Comparison of ENCODE assay signal across 11 cellular contexts in genomic region chr11:68028802-68029475, GRCh38. TPM values are rescaled to one million over a fixed set of nuclear protein-coding genes. Genes with fewer than 3 reads are reported as not detected.
DNase-seq lines count a peak whose midpoint lies in the region; ATAC-seq and TF ChIP-seq lines count a peak whose summit lies in the region.
"Had no signal": no experiment of that assay in that cellular context is flagged by ENCODE, and none has a peak within 500 bp of the region (broad histone marks: within the 10 kb centered on the region; RNA-seq: fewer than 3 reads in every experiment).

No MANE protein-coding gene starts in this region.

- no peak for TF ChIP-seq CTCF in PC-3 (conservative IDR thresholded peaks at IDR 0.05; ENCODE audit: low read depth, low read length)
- TF ChIP-seq CTCF in endodermal cell (conservative IDR thresholded peaks at IDR 0.05): no peak

- H3K4me2 ChIP-seq in PC-3 (ENCODE audit: low read length): peak overlapping the region; percentile 96
- H3K4me2 ChIP-seq in skeletal muscle satellite cell (ENCODE audit: low read length): peak overlapping the region; percentile 94

- H3K9me2 ChIP-seq in PC-3 (replicated peaks; ENCODE audit: low read length): no peaks in the 10 kb centered on the region

- H3K27me3 ChIP-seq in PC-3 (ENCODE audit: low read length): no peaks in the 10 kb centered on the region
- no peaks in the 10 kb centered on the region for H3K27me3 ChIP-seq in endodermal cell (ENCODE audit: control insufficient read depth, insufficient read depth, low read length, poor library complexity, severe bottlenecking)
- H3K27me3 ChIP-seq in skeletal muscle satellite cell (ENCODE audit: control insufficient read depth, insufficient read depth, low read length): no peaks in the 10 kb centered on the region
- H3K27me3 ChIP-seq: left lung had no signal

- 92 to 99% methylated on average over 10 to 12 of the region's 12 CpGs for WGBS in endodermal cell (ENCODE audit: insufficient coverage in 1 of 2, insufficient read length in 1 of 2), 2 experiments

- H2AFZ ChIP-seq in PC-3 (ENCODE audit: low read length): no peak overlapping the region

- POLR2A ChIA-PET in PC-3 (lab: Charles Lee; ENCODE audit: unreplicated experiment): interaction anchor here (0.6 kb wide), 1 partner anchor 229 kb away, joined by 10 read pairs; no protein-coding TSS in a partner anchor

- H3K36me3 Mint-ChIP-seq in activated CD8-positive, alpha-beta memory T cell treated with anti-CD3 and anti-CD28 coated beads, Interleukin-2, amount 10 ng/mL, durations not matched to agents 7 days and 5 days: peaks cover 2% of the 10 kb centered on the region
- peaks cover 24% of the 10 kb centered on the region for H3K36me3 Mint-ChIP-seq in endodermal cell (ENCODE audit: low read depth)

- no peaks in the 10 kb centered on the region for H3K9me3 ChIP-seq in PC-3 (ENCODE audit: low read length)
- peaks cover 7% of the 10 kb centered on the region for H3K9me3 ChIP-seq in endodermal cell (ENCODE audit: control insufficient read depth, low read length)
- H3K9me3 ChIP-seq in skeletal muscle satellite cell (replicated peaks; ENCODE audit: low read length): no peaks in the 10 kb centered on the region
- H3K9me3 ChIP-seq: left lung had no signal

- no peaks in the 10 kb centered on the region for H4K20me1 ChIP-seq in PC-3 (ENCODE audit: low read length)

- intact Hi-C loops in PC-3 (cut with micrococcal nuclease): no loop called here

- no peak for DNase-seq in activated CD8-positive, alpha-beta memory T cell treated with anti-CD3 and anti-CD28 coated beads, Interleukin-2, amount 10 ng/mL, durations not matched to agents 7 days and 5 days
- DNase-seq in activated CD8-positive, alpha-beta memory T cell treated with anti-CD3 and anti-CD28 coated beads for 24 hours: no peak
- peak; percentile 73 for DNase-seq in PC-3
- no peak for DNase-seq in endodermal cell
- no peak for DNase-seq in GOT3 (lab: John Stamatoyannopoulos, UW)
- no peak for DNase-seq in dermis blood vessel endothelial cell
- DNase-seq: left lung; NCI-H2081; stimulated activated CD4-positive, alpha-beta T cell treated with anti-CD3 and anti-CD28 coated beads, Interleukin-2, amount 100 ng/mL, for 48 hours had no signal

- H3K4me3 ChIP-seq in PC-3 (ENCODE audit: low read length) (peak overlapping the region; percentile 91), endodermal cell (ENCODE audit: low read length) (peak overlapping the region; percentile 98), skeletal muscle satellite cell (ENCODE audit: low read length) (peak overlapping the region; percentile 77)

- H3K4me1 ChIP-seq in PC-3 (ENCODE audit: insufficient read depth, low read length): peaks cover 44% of the 10 kb centered on the region
- no peaks in the 10 kb centered on the region for H3K4me1 ChIP-seq in endodermal cell (ENCODE audit: control insufficient read depth, insufficient read depth, low read length)
- peaks cover 52% of the 10 kb centered on the region for H3K4me1 ChIP-seq in skeletal muscle satellite cell (ENCODE audit: control insufficient read depth, insufficient read depth, low read length)

- H3K9ac ChIP-seq in PC-3 (ENCODE audit: low read length): peak overlapping the region; percentile 96
- H3K9ac ChIP-seq in endodermal cell (ENCODE audit: extremely low read depth, low read length, poor library complexity, severe bottlenecking): no peak overlapping the region
- peak overlapping the region; percentile 80 for H3K9ac ChIP-seq in skeletal muscle satellite cell (ENCODE audit: low read depth, low read length)

- peak overlapping the region; percentile 58 for H3K27ac Mint-ChIP-seq in activated CD8-positive, alpha-beta memory T cell treated with anti-CD3 and anti-CD28 coated beads, Interleukin-2, amount 10 ng/mL, durations not matched to agents 7 days and 5 days
- H3K27ac Mint-ChIP-seq in endodermal cell: no peak overlapping the region

- H3F3A ChIP-seq in PC-3 (ENCODE audit: low read length, unreplicated experiment): peaks cover 8% of the 10 kb centered on the region

- peak overlapping the region; percentile 95 for H3K27ac ChIP-seq in PC-3 (ENCODE audit: low read length)
- no peak overlapping the region for H3K27ac ChIP-seq in endodermal cell (ENCODE audit: low read depth, low read length)
- H3K27ac ChIP-seq: left lung had no signal

- peaks cover 2% of the 10 kb centered on the region for H3K27me3 Mint-ChIP-seq in activated CD8-positive, alpha-beta memory T cell treated with anti-CD3 and anti-CD28 coated beads, Interleukin-2, amount 10 ng/mL, durations not matched to agents 7 days and 5 days
- no peaks in the 10 kb centered on the region for H3K27me3 Mint-ChIP-seq in endodermal cell (ENCODE audit: insufficient read depth)

- CTCF ChIA-PET in activated CD8-positive, alpha-beta memory T cell treated with anti-CD3 and anti-CD28 coated beads, Interleukin-2, amount 10 ng/mL, durations not matched to agents 7 days and 5 days (lab: Charles Lee): no interaction called here
- CTCF ChIA-PET in PC-3 (lab: Charles Lee): no interaction called here

- H3K9me3 Mint-ChIP-seq in activated CD8-positive, alpha-beta memory T cell treated with anti-CD3 and anti-CD28 coated beads, Interleukin-2, amount 10 ng/mL, durations not matched to agents 7 days and 5 days (ENCODE audit: low read depth): no peaks in the 10 kb centered on the region
- H3K9me3 Mint-ChIP-seq in endodermal cell: peaks cover 16% of the 10 kb centered on the region

- peaks cover 26% of the 10 kb centered on the region for H3K4me1 Mint-ChIP-seq in activated CD8-positive, alpha-beta memory T cell treated with anti-CD3 and anti-CD28 coated beads, Interleukin-2, amount 10 ng/mL, durations not matched to agents 7 days and 5 days
- peaks cover 4% of the 10 kb centered on the region for H3K4me1 Mint-ChIP-seq in endodermal cell

- no TSS peak for BruUV-seq in PC-3 (replicated peaks; lab: Mats Ljungman, UMichigan)

- peak overlapping the region; percentile 98 for H3K4me3 Mint-ChIP-seq in activated CD8-positive, alpha-beta memory T cell treated with anti-CD3 and anti-CD28 coated beads, Interleukin-2, amount 10 ng/mL, durations not matched to agents 7 days and 5 days
- peak overlapping the region; percentile 84 for H3K4me3 Mint-ChIP-seq in endodermal cell

- no peak for ATAC-seq in activated CD8-positive, alpha-beta memory T cell treated with anti-CD3 and anti-CD28 coated beads, Interleukin-2, amount 10 ng/mL, durations not matched to agents 7 days and 5 days
- ATAC-seq in PC-3 (peak; percentile 1; the same call in 1 of the 2 replicates), GM19351 (IDR thresholded peaks at IDR 0.05; ENCODE audit: unreplicated experiment) (no peak)
- ATAC-seq: left lung had no signal

- peaks cover 46% of the 10 kb centered on the region for H3K79me2 ChIP-seq in PC-3 (ENCODE audit: low read length)

- H3K36me3 ChIP-seq in PC-3 (ENCODE audit: low read depth, low read length): peaks cover 12% of the 10 kb centered on the region; the same call in 1 of the 2 replicates
- peaks cover 20% of the 10 kb centered on the region for H3K36me3 ChIP-seq in endodermal cell (ENCODE audit: control insufficient read depth, insufficient read depth, low read length)
- H3K36me3 ChIP-seq in skeletal muscle satellite cell (ENCODE audit: insufficient read depth, low read length): peaks cover 40% of the 10 kb centered on the region

RNA-seq across cellular contexts. Expression of gene NDUFS8, which starts 1.5 kb away (rescaled TPM):
- total RNA-seq in activated CD8-positive, alpha-beta memory T cell treated with anti-CD3 and anti-CD28 coated beads, Interleukin-2, amount 10 ng/mL, durations not matched to agents 7 days and 5 days: 100 to 1,000 TPM; 161 TPM
- total RNA-seq in PC-3 (2014; rRNA removed) (560 and 576 TPM in 2 replicates), endodermal cell (100 to 1,000 TPM; 150 to 168 TPM), dermis blood vessel endothelial cell (104 and 109 TPM in 2 replicates)
- 151 TPM for polyA plus RNA-seq in endodermal cell (2013, experiment 1 of 2)
- polyA plus RNA-seq in endodermal cell (2013, experiment 2 of 2): 145 TPM
- total RNA-seq in skeletal muscle satellite cell (2012; rRNA removed): 141 and 146 TPM in 2 replicates

RNA-seq across cellular contexts. Expression of gene TCIRG1, which starts 9.9 kb away (rescaled TPM):
- 100 to 1,000 TPM; 235 to 311 TPM for total RNA-seq in activated CD8-positive, alpha-beta memory T cell treated with anti-CD3 and anti-CD28 coated beads, Interleukin-2, amount 10 ng/mL, durations not matched to agents 7 days and 5 days
- total RNA-seq in PC-3 (2014; rRNA removed) (183 and 203 TPM in 2 replicates), endodermal cell (10 to 100 TPM; 61.6 to 70.4 TPM), dermis blood vessel endothelial cell (81.3 and 110 TPM in 2 replicates)
- 19.0 TPM for polyA plus RNA-seq in endodermal cell (2013, experiment 1 of 2)
- 18.5 TPM for polyA plus RNA-seq in endodermal cell (2013, experiment 2 of 2)
- total RNA-seq in skeletal muscle satellite cell (2012; rRNA removed): 129 and 182 TPM in 2 replicates

RNA-seq across cellular contexts. Expression of gene ALDH3B1, which starts 18.8 kb away (rescaled TPM):
- total RNA-seq in activated CD8-positive, alpha-beta memory T cell treated with anti-CD3 and anti-CD28 coated beads, Interleukin-2, amount 10 ng/mL, durations not matched to agents 7 days and 5 days: not detected
- 26.0 and 28.1 TPM in 2 replicates for total RNA-seq in PC-3 (2014; rRNA removed)
- total RNA-seq in endodermal cell: under 1 TPM in 1 of 2 donors, not detected in 1; 0.11 TPM
- polyA plus RNA-seq in endodermal cell (2013, experiment 1 of 2): 0.64 TPM
- 0.41 TPM for polyA plus RNA-seq in endodermal cell (2013, experiment 2 of 2)
- total RNA-seq in skeletal muscle satellite cell (2012; rRNA removed): 26.6 and 30.9 TPM in 2 replicates
- 0.65 and 0.68 TPM in 2 replicates for total RNA-seq in dermis blood vessel endothelial cell

RNA-seq across cellular contexts. Expression of gene UNC93B1, which starts 25.0 kb away (rescaled TPM):
- total RNA-seq in activated CD8-positive, alpha-beta memory T cell treated with anti-CD3 and anti-CD28 coated beads, Interleukin-2, amount 10 ng/mL, durations not matched to agents 7 days and 5 days: 10 to 100 TPM; 20.0 to 48.9 TPM
- total RNA-seq in PC-3 (2014; rRNA removed) (66.8 and 77.0 TPM in 2 replicates), endodermal cell (10 to 100 TPM; 27.1 to 32.0 TPM), dermis blood vessel endothelial cell (21.1 and 23.3 TPM in 2 replicates)
- polyA plus RNA-seq in endodermal cell (2013, experiment 1 of 2): 13.6 TPM
- polyA plus RNA-seq in endodermal cell (2013, experiment 2 of 2): 10.8 TPM
- total RNA-seq in skeletal muscle satellite cell (2012; rRNA removed): 18.5 and 22.5 TPM in 2 replicates

Comparison
In these comparisons a context has a peak if more than half of its experiments do, and no peak if none do; other contexts are left out.
1. RNA of gene ALDH3B1, which starts 18.8 kb away (total RNA-seq): 26.0 to 28.1 TPM in PC-3; 0.65 to 0.68 TPM in dermis blood vessel endothelial cell, 0.11 TPM in endodermal cell and not detected in activated CD8-positive, alpha-beta memory T cell treated with anti-CD3 and anti-CD28 coated beads, Interleukin-2, amount 10 ng/mL, durations not matched to agents 7 days and 5 days; every median in the first group is over 10 times any median in the second.
2. Peak in every context shown above with its lines, with median percentiles within 50 percentile points of each other: H3K4me3 ChIP-seq.